ENCODE assay signal across 10 cellular contexts in the genomic region with DNA sequence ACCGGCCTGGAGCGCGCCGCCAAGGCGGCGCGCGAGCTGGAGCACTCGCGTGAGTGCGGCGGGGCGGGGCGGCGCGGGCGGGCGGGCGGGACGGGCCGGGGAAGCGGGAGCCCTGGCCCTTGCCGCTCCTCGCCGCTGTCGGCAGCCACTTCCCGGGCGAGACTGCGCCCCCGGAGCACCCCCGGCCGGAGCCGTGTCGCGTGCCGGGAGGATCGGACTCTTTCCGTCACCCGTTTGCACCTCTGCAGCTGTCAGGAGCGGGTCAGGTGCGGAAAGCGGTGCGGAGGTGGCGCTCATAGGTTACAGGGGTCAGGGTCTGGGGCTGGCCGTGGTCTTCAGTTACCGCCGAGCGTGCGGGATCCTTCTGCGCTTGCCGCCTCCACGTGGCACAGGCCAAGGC. TPM values are rescaled to one million over a fixed set of nuclear protein-coding genes. Genes with fewer than 3 reads are reported as not detected.
A peak's percentile ranks its signal among the peaks of the same experiment; 100 is the strongest.
DNase-seq lines count a peak whose midpoint lies in the region; ATAC-seq and TF ChIP-seq lines count a peak whose summit lies in the region.
"Not testable (repeated sequence)": the region's sequence is repeated elsewhere in the genome, so short reads cannot be mapped to it uniquely, and the experiment has no call there.
"Had no signal": no experiment of that assay in that cellular context is flagged by ENCODE, and none has a peak within 500 bp of the region (broad histone marks: within the 10 kb centered on the region; RNA-seq: fewer than 3 reads in every experiment).

No MANE protein-coding gene starts in this region.

- peak overlapping the region; percentile 71 for H3K4me3 Mint-ChIP-seq in WTC11

- not testable (repeated sequence) for H3K9me3 ChIP-seq in mucosa of rectum (ENCODE audit: control insufficient read depth in 2 of 2, low read length in 2 of 2)

- H3K4me3 ChIP-seq in BJ (ENCODE audit: low read depth, low read length) (peak overlapping the region; percentile 72), astrocyte of the cerebellum (ENCODE audit: low read depth, low read length) (peak overlapping the region; percentile 88), foreskin fibroblast (ENCODE audit: low read depth in 1 of 2, low read length in 2 of 2) (peak overlapping the region; percentile 53 to 57), mucosa of rectum (ENCODE audit: low read length in 2 of 2) (peak overlapping the region; percentile 50 to 54)
- peak overlapping the region; percentile 57 for H3K4me3 ChIP-seq in Jurkat, Clone E6-1 (ENCODE audit: low read length)

- H3K36me3 Mint-ChIP-seq in WTC11: not testable (repeated sequence)

- H3K27ac ChIP-seq in mucosa of rectum (ENCODE audit: low read depth in 2 of 2, low read length in 2 of 2): not testable (repeated sequence)

- in situ Hi-C loops in astrocyte of the cerebellum (cut with HindIII; ENCODE audit: low sequenced_read_pairs): not testable (repeated sequence)

- not testable (repeated sequence) for TF ChIP-seq CTCF in BJ (IDR thresholded peaks at IDR 0.05; ENCODE audit: insufficient read depth, low read depth, low read length); WTC11 (IDR thresholded peaks at IDR 0.05); astrocyte of the cerebellum (IDR thresholded peaks at IDR 0.05; ENCODE audit: low read depth, low read length, missing control alignments); foreskin fibroblast (IDR thresholded peaks at IDR 0.05; ENCODE audit: low read depth, low read length)

- not testable (repeated sequence) for H3K4me1 Mint-ChIP-seq in WTC11

- not testable (repeated sequence) for H3K36me3 ChIP-seq in BJ (ENCODE audit: control insufficient read depth, insufficient read depth, low read length); mucosa of rectum (ENCODE audit: control insufficient read depth in 2 of 2, insufficient read depth in 2 of 2, low read length in 2 of 2)

- not testable (repeated sequence) for H3K4me1 ChIP-seq in mucosa of rectum (ENCODE audit: control insufficient read depth in 2 of 2, insufficient read depth in 2 of 2, low read length in 2 of 2)

- H3K27me3 Mint-ChIP-seq in WTC11 (ENCODE audit: low read depth): not testable (repeated sequence)

- ATAC-seq in GM21529 (IDR thresholded peaks at IDR 0.05; ENCODE audit: unreplicated experiment) (peak; percentile 4), WTC11 (peak; percentile 8)

- H3K9ac ChIP-seq in mucosa of rectum (ENCODE audit: low read depth in 1 of 2, low read length in 2 of 2): peak overlapping the region in 1 of 2 donors; percentile 54

- H3K27me3 ChIP-seq in BJ (ENCODE audit: control insufficient read depth, insufficient read depth, low read length); mucosa of rectum (ENCODE audit: control insufficient read depth in 2 of 2, insufficient read depth in 2 of 2, low read length in 2 of 2): not testable (repeated sequence)

- H3K27ac Mint-ChIP-seq in WTC11: not testable (repeated sequence)

- CTCF ChIA-PET in BJ (lab: Yijun Ruan, JAX); WTC11 (lab: Charles Lee): not testable (repeated sequence)

- POLR2A ChIA-PET in BJ (lab: Charles Lee); WTC11 (lab: Charles Lee): not testable (repeated sequence)

- DNase-seq in BJ (ENCODE audit: low read depth); Jurkat, Clone E6-1 (ENCODE audit: low read depth, low spot score); WTC11 (ENCODE audit: low spot score); astrocyte of the cerebellum (ENCODE audit: low read depth): not testable (repeated sequence)
- peak in 1 of 2 donors; percentile 12 for DNase-seq in foreskin fibroblast
- DNase-seq in stimulated activated CD4-positive, alpha-beta T cell treated with anti-CD3 and anti-CD28 coated beads, Interleukin-4, amount 100 ng/mL, for 24 hours: peak; percentile 10

- H3K9me3 Mint-ChIP-seq in WTC11: not testable (repeated sequence)

RNA-seq across cellular contexts. Expression of gene ATAD3A, which starts 0.5 kb away (rescaled TPM):
- polyA plus RNA-seq in BJ (2011; rRNA removed): 12.5 and 19.7 TPM in 2 replicates
- polyA minus RNA-seq in BJ (2011; rRNA and poly(A)+ RNA removed): 9.0 and 11.3 TPM in 2 replicates
- polyA plus RNA-seq in Jurkat, Clone E6-1 (2012; ENCODE audit: insufficient read depth, insufficient read length): 59.0 TPM
- total RNA-seq in WTC11 (2021): 56.1 to 71.2 TPM (median 58.7 TPM) in 3 replicates

RNA-seq across cellular contexts. Expression of gene TMEM240, which starts 28.0 kb away (rescaled TPM):
- 5.5 and 8.7 TPM in 2 replicates for polyA plus RNA-seq in BJ (2011; rRNA removed)
- 1.3 and 2.0 TPM in 2 replicates for polyA minus RNA-seq in BJ (2011; rRNA and poly(A)+ RNA removed)
- not detected for polyA plus RNA-seq in Jurkat, Clone E6-1 (2012; ENCODE audit: insufficient read depth, insufficient read length)
- total RNA-seq in WTC11 (2021): 6.6 to 8.8 TPM (median 8.0 TPM) in 3 replicates
- total RNA-seq: mononuclear cell, RPMI7951 had no signal

RNA-seq across cellular contexts. Expression of gene ATAD3B, which starts 40.9 kb away (rescaled TPM):
- polyA plus RNA-seq in BJ (2011; rRNA removed): 9.5 and 12.5 TPM in 2 replicates
- polyA minus RNA-seq in BJ (2011; rRNA and poly(A)+ RNA removed): 8.9 and 13.1 TPM in 2 replicates
- 28.5 TPM for polyA plus RNA-seq in Jurkat, Clone E6-1 (2012; ENCODE audit: insufficient read depth, insufficient read length)
- 47.9 to 63.6 TPM (median 48.5 TPM) in 3 replicates for total RNA-seq in WTC11 (2021)
